ENCODE assay signal across 27 cellular contexts in genomic region chrX:54012830-54013500, GRCh38.
"Had no signal": no experiment of that assay in that cellular context is flagged by ENCODE, and none has a peak within 500 bp of the region (broad histone marks: within the 10 kb centered on the region; RNA-seq: fewer than 3 reads in every experiment).

No MANE protein-coding gene starts in this region.

- FAIRE-seq: endothelial cell of umbilical vein had no signal

- ATAC-seq: foreskin keratinocyte; gastroesophageal sphincter; heart left ventricle; left colon; left ventricle myocardium superior; lower lobe of right lung; natural killer cell; sciatic nerve; stimulated activated effector memory CD8-positive, alpha-beta T cell treated with anti-CD3 and anti-CD28 coated beads, Interleukin-12 subunit alpha, Interleukin-12 subunit beta, amount 100 ng/mL, for 72 hours had no signal

- H3K36me3 ChIP-seq: colonic mucosa, prostate gland had no signal

- H3K27me3 Mint-ChIP-seq: dendritic cell treated with granulocyte-macrophage colony-stimulating factor and Interleukin-4, amounts not matched to agents 40 ng/mL and 50 ng/mL, for 4 days had no signal

- H3K36me3 Mint-ChIP-seq: natural killer cell had no signal

- H3K27ac ChIP-seq: colonic mucosa, esophagus muscularis mucosa, foreskin keratinocyte, gastroesophageal sphincter, heart left ventricle, lower lobe of right lung, neutrophil, prostate gland, right atrium auricular region, stomach, thyroid gland, vagina had no signal

- H3K4me1 ChIP-seq: colonic mucosa, esophagus muscularis mucosa, foreskin keratinocyte, gastroesophageal sphincter, heart left ventricle, lower lobe of right lung, prostate gland, right atrium auricular region, stomach, thyroid gland, vagina had no signal

- H3K27ac Mint-ChIP-seq: dendritic cell treated with granulocyte-macrophage colony-stimulating factor and Interleukin-4, amounts not matched to agents 40 ng/mL and 50 ng/mL, for 4 days; endodermal cell; natural killer cell; stimulated activated effector memory CD8-positive, alpha-beta T cell treated with anti-CD3 and anti-CD28 coated beads, Interleukin-12 subunit alpha, Interleukin-12 subunit beta, amount 100 ng/mL, for 72 hours had no signal

- H3K27me3 ChIP-seq: colonic mucosa, esophagus muscularis mucosa, foreskin keratinocyte, gastroesophageal sphincter, heart left ventricle, neutrophil, right atrium auricular region, stomach, thyroid gland, vagina had no signal

- H3K9me3 ChIP-seq: colonic mucosa, esophagus muscularis mucosa, gastroesophageal sphincter, heart left ventricle, lower lobe of right lung, neutrophil, prostate gland, right atrium auricular region, stomach, thyroid gland, vagina had no signal

- H3K4me3 Mint-ChIP-seq: dendritic cell treated with granulocyte-macrophage colony-stimulating factor and Interleukin-4, amounts not matched to agents 40 ng/mL and 50 ng/mL, for 4 days; endodermal cell; natural killer cell; stimulated activated effector memory CD8-positive, alpha-beta T cell treated with anti-CD3 and anti-CD28 coated beads, Interleukin-12 subunit alpha, Interleukin-12 subunit beta, amount 100 ng/mL, for 72 hours had no signal

- DNase-seq: colonic mucosa; effector CD8-positive, alpha-beta T cell; endodermal cell; foreskin keratinocyte; heart left ventricle; hippocampal formation; kidney glomerular epithelial cell; left colon; left ventricle myocardium superior; lower lobe of right lung; natural killer cell; stimulated activated CD4-positive, alpha-beta T cell treated with anti-CD3 and anti-CD28 coated beads, Interleukin-2, amount 100 ng/mL, for 24 hours; stimulated activated CD4-positive, alpha-beta T cell treated with anti-CD3 and anti-CD28 coated beads, Interleukin-4, amount 100 ng/mL, for 24 hours; stimulated activated naive CD4-positive, alpha-beta T cell treated with Interleukin-2 at 50 U/mL for 16 hours; stomach; thyroid gland; trophoblast cell had no signal

- H3K4me3 ChIP-seq: colonic mucosa, esophagus muscularis mucosa, gastroesophageal sphincter, heart left ventricle, lower lobe of right lung, prostate gland, right atrium auricular region, stomach, thyroid gland, vagina had no signal

- H3K9me3 Mint-ChIP-seq: dendritic cell treated with granulocyte-macrophage colony-stimulating factor and Interleukin-4, amounts not matched to agents 40 ng/mL and 50 ng/mL, for 4 days; natural killer cell; stimulated activated effector memory CD8-positive, alpha-beta T cell treated with anti-CD3 and anti-CD28 coated beads, Interleukin-12 subunit alpha, Interleukin-12 subunit beta, amount 100 ng/mL, for 72 hours had no signal

- H3K4me1 Mint-ChIP-seq: endodermal cell; natural killer cell; stimulated activated effector memory CD8-positive, alpha-beta T cell treated with anti-CD3 and anti-CD28 coated beads, Interleukin-12 subunit alpha, Interleukin-12 subunit beta, amount 100 ng/mL, for 72 hours had no signal
